In the genomic region with DNA sequence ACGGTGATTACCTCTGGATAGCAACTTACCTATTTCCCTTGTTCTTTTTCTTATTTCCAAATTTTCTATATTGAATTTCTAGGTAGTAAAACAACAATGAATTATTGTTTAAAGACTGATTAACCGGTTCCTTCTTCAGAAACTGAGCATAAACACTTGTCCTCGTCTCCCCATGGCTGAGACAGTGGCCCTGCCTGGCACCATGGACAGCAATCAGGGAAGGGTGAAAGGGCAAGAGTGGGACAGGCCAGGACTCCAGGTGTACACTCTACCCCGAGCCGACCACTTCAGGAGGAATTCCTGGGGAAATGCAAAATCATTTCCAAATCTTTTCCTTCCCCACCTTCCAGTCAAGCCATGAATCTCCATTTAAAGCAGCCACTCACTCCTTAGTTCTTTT, we compare ENCODE assay signal across 14 cellular contexts.
"Had no signal": no experiment of that assay in that cellular context is flagged by ENCODE, and none has a peak within 500 bp of the region (broad histone marks: within the 10 kb centered on the region; RNA-seq: fewer than 3 reads in every experiment).

No MANE protein-coding gene starts in this region.

- H3K4me3 ChIP-seq: body of pancreas, lower lobe of right lung, neural progenitor cell, pancreas, smooth muscle cell, upper lobe of left lung had no signal

- H3K9me3 Mint-ChIP-seq: activated B cell treated with CpG ODN at 0.5 μM for 24 hours; activated CD4-positive, alpha-beta T cell treated with anti-CD3 and anti-CD28 coated beads, Interleukin-2, amount 10 ng/mL, durations not matched to agents 24 days and 14 days; activated T-helper 1 cell treated with anti-CD3 and anti-CD28 coated beads, Interleukin-12 subunit alpha, Interleukin-12 subunit beta, Interleukin-2, Interleukin-4 antibody, amounts not matched to agents 30 ng/mL and 10 ng/mL and 1 ng/mL, durations not matched to agents 14 hours and 24 hours and 36 hours; central memory CD8-positive, alpha-beta T cell; mesothelial cell of epicardium; neural progenitor cell had no signal

- H3K27me3 ChIP-seq: body of pancreas, neural progenitor cell, pancreas, upper lobe of left lung had no signal

- DNase-seq: activated B cell treated with CpG ODN at 0.5 μM for 24 hours; activated CD4-positive, alpha-beta T cell treated with anti-CD3 and anti-CD28 coated beads, Interleukin-2, amount 10 ng/mL, durations not matched to agents 24 days and 14 days; activated naive CD4-positive, alpha-beta T cell treated with Interleukin-2 at 50 U/mL for 16 hours; body of pancreas; effector memory CD4-positive, alpha-beta T cell; hippocampal formation; lower lobe of right lung; pancreas; upper lobe of left lung had no signal

- H2AFZ ChIP-seq: neural progenitor cell had no signal

- H3K4me2 ChIP-seq: neural progenitor cell, smooth muscle cell had no signal

- H3K9ac ChIP-seq: neural progenitor cell had no signal

- H3K36me3 ChIP-seq: neural progenitor cell had no signal

- H3K27me3 Mint-ChIP-seq: activated B cell treated with CpG ODN at 0.5 μM for 24 hours; activated CD4-positive, alpha-beta T cell treated with anti-CD3 and anti-CD28 coated beads, Interleukin-2, amount 10 ng/mL, durations not matched to agents 24 days and 14 days; central memory CD8-positive, alpha-beta T cell had no signal

- H3K4me1 Mint-ChIP-seq: activated B cell treated with CpG ODN at 0.5 μM for 24 hours; activated CD4-positive, alpha-beta T cell treated with anti-CD3 and anti-CD28 coated beads, Interleukin-2, amount 10 ng/mL, durations not matched to agents 24 days and 14 days; central memory CD8-positive, alpha-beta T cell; mesothelial cell of epicardium; neural progenitor cell had no signal

- H3K4me3 Mint-ChIP-seq: activated B cell treated with CpG ODN at 0.5 μM for 24 hours; activated CD4-positive, alpha-beta T cell treated with anti-CD3 and anti-CD28 coated beads, Interleukin-2, amount 10 ng/mL, durations not matched to agents 24 days and 14 days; activated T-helper 1 cell treated with anti-CD3 and anti-CD28 coated beads, Interleukin-12 subunit alpha, Interleukin-12 subunit beta, Interleukin-2, Interleukin-4 antibody, amounts not matched to agents 30 ng/mL and 10 ng/mL and 1 ng/mL, durations not matched to agents 14 hours and 24 hours and 36 hours; central memory CD8-positive, alpha-beta T cell; mesothelial cell of epicardium; neural progenitor cell had no signal

- ATAC-seq: body of pancreas, lower lobe of right lung, pancreas had no signal

- H3K27ac Mint-ChIP-seq: activated B cell treated with CpG ODN at 0.5 μM for 24 hours; activated CD4-positive, alpha-beta T cell treated with anti-CD3 and anti-CD28 coated beads, Interleukin-2, amount 10 ng/mL, durations not matched to agents 24 days and 14 days; mesothelial cell of epicardium; neural progenitor cell had no signal

- H3K27ac ChIP-seq: body of pancreas, lower lobe of right lung, neural progenitor cell, pancreas, upper lobe of left lung had no signal

- FAIRE-seq: pancreas had no signal

- H3K9me3 ChIP-seq: body of pancreas, lower lobe of right lung, pancreas, upper lobe of left lung had no signal

- H3K4me1 ChIP-seq: body of pancreas, lower lobe of right lung, neural progenitor cell, pancreas had no signal
